1 cellular context compared by ENCODE assay signal in the genomic region with DNA sequence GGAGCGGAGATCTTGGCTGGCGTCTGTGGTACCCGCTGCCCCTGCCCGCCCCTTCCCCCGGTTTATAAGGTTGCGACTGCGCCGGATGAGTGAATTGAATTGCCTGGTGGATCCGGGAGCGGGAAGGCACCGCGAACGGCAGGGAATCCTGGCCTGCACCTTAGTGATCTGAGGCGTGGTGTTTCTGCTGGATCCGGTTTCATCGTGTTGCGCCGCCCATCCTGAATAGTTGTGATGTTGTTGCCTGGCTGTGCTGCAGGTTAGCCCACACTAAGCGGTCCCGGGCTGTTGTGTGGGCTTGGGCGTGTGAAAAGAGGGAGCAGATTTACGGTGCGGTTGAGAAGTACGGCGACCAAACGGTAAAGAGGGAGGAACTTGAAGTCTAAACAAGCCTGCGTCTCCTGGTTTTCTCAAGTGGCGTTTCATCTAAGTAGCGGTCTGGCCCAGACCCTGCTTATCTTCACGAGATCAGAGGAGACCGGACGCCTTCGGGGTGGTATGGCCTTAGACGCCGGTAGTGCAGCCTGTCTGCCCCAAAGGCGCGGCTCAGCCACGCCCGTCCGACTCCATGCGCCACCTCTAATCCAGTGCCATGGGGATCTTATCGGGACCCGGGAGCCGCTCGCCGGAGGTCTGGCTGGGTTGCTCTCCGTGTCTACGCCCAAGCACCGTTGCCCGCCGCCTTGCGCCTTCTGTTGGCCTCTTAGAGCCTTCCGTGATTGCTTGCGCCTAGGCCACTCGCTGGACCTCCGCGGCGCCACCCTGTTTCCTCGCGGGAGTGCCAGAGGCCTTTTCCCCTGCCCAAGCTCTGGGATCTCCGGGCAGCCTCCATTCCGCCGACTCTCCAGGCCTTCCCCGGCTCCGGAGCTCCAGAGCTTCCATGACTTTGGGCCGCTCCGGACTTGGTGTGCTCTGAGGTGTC.
TF ChIP-seq lines count a peak whose summit lies in the region.

No MANE protein-coding gene starts in this region.

TF ChIP-seq in HepG2, 621 proteins besides CTCF, POLR2A, EP300 and RAD21 (continued from another document and continues in another):
- TF ChIP-seq HNRNPLL (IDR thresholded peaks at IDR 0.05; ENCODE audit: low read depth, low read length, poor library complexity, severe bottlenecking) (peak; percentile 66), POLR2AphosphoS2 (IDR thresholded peaks at IDR 0.05; ENCODE audit: low read depth, low read length) (no peak), ZNF615 (CRISPR knock-in tag; IDR thresholded peaks at IDR 0.05; ENCODE audit: borderline replicate concordance) (no peak), ZC3H13 (CRISPR knock-in tag; IDR thresholded peaks at IDR 0.05) (peak; percentile 6; the same call in 1 of the 2 replicates), SNRNP70 (IDR thresholded peaks at IDR 0.05; ENCODE audit: low read depth, low read length) (no peak), ZSCAN9 (CRISPR knock-in tag; IDR thresholded peaks at IDR 0.05; ENCODE audit: borderline replicate concordance) (no peak; the same call in 1 of the 2 replicates), ARNTL (CRISPR knock-in tag; IDR thresholded peaks at IDR 0.05) (no peak), FOSL1 (CRISPR knock-in tag; IDR thresholded peaks at IDR 0.05; ENCODE audit: borderline replicate concordance) (no peak), SMAD1 (CRISPR knock-in tag; IDR thresholded peaks at IDR 0.05; ENCODE audit: borderline replicate concordance, low read depth) (no peak), RELA (CRISPR knock-in tag; IDR thresholded peaks at IDR 0.05) (no peak), AGO1 (IDR thresholded peaks at IDR 0.05; ENCODE audit: low read depth, low read length, poor library complexity, severe bottlenecking) (peak; percentile 41), SOX13 (IDR thresholded peaks at IDR 0.05) (no peak), SOX13 (CRISPR knock-in tag; conservative IDR thresholded peaks at IDR 0.05 in 1 of 2, IDR thresholded peaks at IDR 0.05 in 1 of 2) (peak in 1 of 2 experiments; percentile 18; a peak in 1 of 4 replicates), TMF1 (CRISPR knock-in tag; IDR thresholded peaks at IDR 0.05; ENCODE audit: low read depth) (no peak), SALL1 (CRISPR knock-in tag; IDR thresholded peaks at IDR 0.05) (no peak; the same call in none of the 2 replicates), FOXO1 (CRISPR knock-in tag; IDR thresholded peaks at IDR 0.05) (0 out of 2 replicates have a peak, but pooled peaks have one; percentile 7), ZNF503 (CRISPR knock-in tag; IDR thresholded peaks at IDR 0.05) (no peak), TRIM22 (IDR thresholded peaks at IDR 0.05) (no peak), TRAFD1 (CRISPR knock-in tag; IDR thresholded peaks at IDR 0.05; ENCODE audit: borderline replicate concordance) (no peak), CBX1 (IDR thresholded peaks at IDR 0.05; ENCODE audit: low read depth) (no peak), YEATS4 (CRISPR knock-in tag; IDR thresholded peaks at IDR 0.05; ENCODE audit: borderline replicate concordance) (0 out of 2 replicates have a peak, but pooled peaks have one; percentile 17), PHF21A (CRISPR knock-in tag; IDR thresholded peaks at IDR 0.05) (peak; percentile 68; the same call in 1 of the 2 replicates), FOXK1 (CRISPR knock-in tag; IDR thresholded peaks at IDR 0.05; ENCODE audit: borderline replicate concordance, low read depth) (peak; percentile 61; the same call in 1 of the 2 replicates), ZNF232 (CRISPR knock-in tag; IDR thresholded peaks at IDR 0.05; ENCODE audit: borderline replicate concordance) (0 out of 2 replicates have a peak, but pooled peaks have one; percentile 49), AHDC1 (CRISPR knock-in tag; IDR thresholded peaks at IDR 0.05; ENCODE audit: borderline replicate concordance) (no peak), SRY (CRISPR knock-in tag; IDR thresholded peaks at IDR 0.05) (no peak; the same call in 1 of the 2 replicates), HCFC1 (IDR thresholded peaks at IDR 0.05; ENCODE audit: low read depth, low read length) (no peak), ATF2 (CRISPR knock-in tag; IDR thresholded peaks at IDR 0.05) (peak; percentile 12; the same call in 1 of the 2 replicates), ZNF543 (CRISPR knock-in tag; IDR thresholded peaks at IDR 0.05) (peak; percentile 62), ZFP82 (CRISPR knock-in tag; IDR thresholded peaks at IDR 0.05; ENCODE audit: borderline replicate concordance) (peak; percentile 87; the same call in 1 of the 2 replicates), PHF8 (CRISPR knock-in tag; IDR thresholded peaks at IDR 0.05) (peak; percentile 17; the same call in 1 of the 2 replicates), ZNF207 (IDR thresholded peaks at IDR 0.05; ENCODE audit: borderline replicate concordance) (no peak)
- TF ChIP-seq, protein P1, sequence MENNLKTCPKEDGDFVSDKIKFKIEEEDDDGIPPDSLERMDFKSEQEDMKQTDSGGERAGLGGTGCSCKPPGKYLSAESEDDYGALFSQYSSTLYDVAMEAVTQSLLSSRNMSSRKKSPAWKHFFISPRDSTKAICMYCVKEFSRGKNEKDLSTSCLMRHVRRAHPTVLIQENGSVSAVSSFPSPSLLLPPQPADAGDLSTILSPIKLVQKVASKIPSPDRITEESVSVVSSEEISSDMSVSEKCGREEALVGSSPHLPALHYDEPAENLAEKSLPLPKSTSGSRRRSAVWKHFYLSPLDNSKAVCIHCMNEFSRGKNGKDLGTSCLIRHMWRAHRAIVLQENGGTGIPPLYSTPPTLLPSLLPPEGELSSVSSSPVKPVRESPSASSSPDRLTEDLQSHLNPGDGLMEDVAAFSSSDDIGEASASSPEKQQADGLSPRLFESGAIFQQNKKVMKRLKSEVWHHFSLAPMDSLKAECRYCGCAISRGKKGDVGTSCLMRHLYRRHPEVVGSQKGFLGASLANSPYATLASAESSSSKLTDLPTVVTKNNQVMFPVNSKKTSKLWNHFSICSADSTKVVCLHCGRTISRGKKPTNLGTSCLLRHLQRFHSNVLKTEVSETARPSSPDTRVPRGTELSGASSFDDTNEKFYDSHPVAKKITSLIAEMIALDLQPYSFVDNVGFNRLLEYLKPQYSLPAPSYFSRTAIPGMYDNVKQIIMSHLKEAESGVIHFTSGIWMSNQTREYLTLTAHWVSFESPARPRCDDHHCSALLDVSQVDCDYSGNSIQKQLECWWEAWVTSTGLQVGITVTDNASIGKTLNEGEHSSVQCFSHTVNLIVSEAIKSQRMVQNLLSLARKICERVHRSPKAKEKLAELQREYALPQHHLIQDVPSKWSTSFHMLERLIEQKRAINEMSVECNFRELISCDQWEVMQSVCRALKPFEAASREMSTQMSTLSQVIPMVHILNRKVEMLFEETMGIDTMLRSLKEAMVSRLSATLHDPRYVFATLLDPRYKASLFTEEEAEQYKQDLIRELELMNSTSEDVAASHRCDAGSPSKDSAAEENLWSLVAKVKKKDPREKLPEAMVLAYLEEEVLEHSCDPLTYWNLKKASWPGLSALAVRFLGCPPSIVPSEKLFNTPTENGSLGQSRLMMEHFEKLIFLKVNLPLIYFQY (CRISPR knock-in tag; IDR thresholded peaks at IDR 0.05; ENCODE audit: borderline replicate concordance): peak; percentile 63; the same call in 1 of the 2 replicates
- TF ChIP-seq, protein P2, sequence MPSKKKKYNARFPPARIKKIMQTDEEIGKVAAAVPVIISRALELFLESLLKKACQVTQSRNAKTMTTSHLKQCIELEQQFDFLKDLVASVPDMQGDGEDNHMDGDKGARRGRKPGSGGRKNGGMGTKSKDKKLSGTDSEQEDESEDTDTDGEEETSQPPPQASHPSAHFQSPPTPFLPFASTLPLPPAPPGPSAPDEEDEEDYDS (CRISPR knock-in tag; IDR thresholded peaks at IDR 0.05): peak; percentile 87
- TF ChIP-seq, protein P3, sequence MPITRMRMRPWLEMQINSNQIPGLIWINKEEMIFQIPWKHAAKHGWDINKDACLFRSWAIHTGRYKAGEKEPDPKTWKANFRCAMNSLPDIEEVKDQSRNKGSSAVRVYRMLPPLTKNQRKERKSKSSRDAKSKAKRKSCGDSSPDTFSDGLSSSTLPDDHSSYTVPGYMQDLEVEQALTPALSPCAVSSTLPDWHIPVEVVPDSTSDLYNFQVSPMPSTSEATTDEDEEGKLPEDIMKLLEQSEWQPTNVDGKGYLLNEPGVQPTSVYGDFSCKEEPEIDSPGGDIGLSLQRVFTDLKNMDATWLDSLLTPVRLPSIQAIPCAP (CRISPR knock-in tag; IDR thresholded peaks at IDR 0.05; ENCODE audit: low read depth): 0 out of 2 replicates have a peak, but pooled peaks have one; percentile 36
- TF ChIP-seq, protein P4, sequence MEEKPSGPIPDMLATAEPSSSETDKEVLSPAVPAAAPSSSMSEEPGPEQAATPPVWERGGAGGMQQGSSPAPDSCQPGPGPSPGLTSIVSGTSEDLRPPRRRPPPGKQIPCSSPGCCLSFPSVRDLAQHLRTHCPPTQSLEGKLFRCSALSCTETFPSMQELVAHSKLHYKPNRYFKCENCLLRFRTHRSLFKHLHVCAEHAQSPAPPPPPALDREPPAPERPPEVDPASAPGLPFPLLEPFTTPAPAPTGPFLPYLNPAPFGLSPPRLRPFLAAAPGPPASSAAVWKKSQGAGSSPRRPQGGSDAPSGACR (CRISPR knock-in tag; IDR thresholded peaks at IDR 0.05): peak; percentile 68; the same call in 1 of the 2 replicates
